ENCODE assay signal across 14 cellular contexts in the genomic region with DNA sequence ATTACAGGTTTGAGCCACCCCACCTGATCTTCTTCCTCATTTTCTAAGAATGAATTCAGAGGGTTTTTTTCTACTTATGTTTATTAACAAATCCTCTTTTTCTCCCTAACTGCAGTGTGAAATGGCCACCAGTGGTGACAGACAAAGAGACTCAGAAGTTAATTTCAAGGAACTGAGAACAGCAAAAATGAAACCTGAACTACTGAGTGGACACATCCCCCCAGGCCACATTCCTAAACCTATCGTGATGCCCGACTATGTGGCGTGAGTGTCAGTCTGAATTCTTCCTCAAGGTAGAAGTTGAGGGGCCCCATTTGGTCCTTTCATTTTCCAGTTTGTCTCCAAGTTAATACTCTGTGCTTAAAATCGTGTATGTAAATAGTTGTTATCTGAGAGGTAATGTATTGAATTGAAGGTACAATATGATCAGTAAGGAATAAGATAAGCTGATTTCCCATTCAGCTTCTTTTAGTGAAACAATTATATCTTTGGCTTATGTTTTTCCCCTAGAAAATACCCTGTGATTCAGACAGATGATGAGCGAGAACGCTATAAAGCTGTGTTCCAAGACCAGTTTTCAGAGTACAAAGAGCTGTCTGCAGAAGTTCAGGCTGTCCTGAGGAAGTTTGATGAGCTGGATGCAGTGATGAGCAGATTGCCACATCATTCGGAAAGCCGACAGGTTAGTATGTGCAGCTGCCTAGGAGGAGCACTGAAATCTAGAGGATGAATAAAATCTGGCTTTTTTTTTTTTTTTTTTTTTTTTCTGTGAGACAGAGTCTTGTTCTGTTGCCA. TPM values are rescaled to one million over a fixed set of nuclear protein-coding genes. Genes with fewer than 3 reads are reported as not detected.
A peak's percentile ranks its signal among the peaks of the same experiment; 100 is the strongest.
DNase-seq lines count a peak whose midpoint lies in the region; ATAC-seq and TF ChIP-seq lines count a peak whose summit lies in the region.
"Had no signal": no experiment of that assay in that cellular context is flagged by ENCODE, and none has a peak within 500 bp of the region (broad histone marks: within the 10 kb centered on the region; RNA-seq: fewer than 3 reads in every experiment).

No MANE protein-coding gene starts in this region.

- no peaks in the 10 kb centered on the region for H3K27me3 ChIP-seq in heart right ventricle
- H3K27me3 ChIP-seq: dorsolateral prefrontal cortex, gastroesophageal sphincter had no signal

- no peaks in the 10 kb centered on the region for H3K4me1 ChIP-seq in heart right ventricle
- H3K4me1 ChIP-seq: gastroesophageal sphincter had no signal

- H3K36me3 ChIP-seq in heart right ventricle = no peaks in the 10 kb centered on the region
- H3K36me3 ChIP-seq: gastroesophageal sphincter had no signal

- H3K9me3 Mint-ChIP-seq in memory B cell = no peaks in the 10 kb centered on the region
- H3K9me3 Mint-ChIP-seq in nephron progenitor cell = no peaks in the 10 kb centered on the region
- H3K9me3 Mint-ChIP-seq: T-helper 1 cell treated with Interleukin-12 subunit alpha and Interleukin-12 subunit beta and Interleukin-4 antibody, amounts not matched to agents 30 μg/mL and 1 μg/mL, for 36 hours had no signal

- no peak for TF ChIP-seq CTCF in nephron progenitor cell (IDR thresholded peaks at IDR 0.05)
- TF ChIP-seq CTCF in heart right ventricle (IDR thresholded peaks at IDR 0.05) = no peak

- no peaks in the 10 kb centered on the region for H3K9me3 ChIP-seq in heart right ventricle
- H3K9me3 ChIP-seq: gastroesophageal sphincter had no signal

- DNase-seq in memory B cell (ENCODE audit: low spot score in 2 of 2) (no peak), nephron progenitor cell (no peak), NCI-H510A (lab: John Stamatoyannopoulos, UW) (no peak), heart right ventricle (no peak)
- DNase-seq: Calu3; dorsolateral prefrontal cortex; NCI-H1694; stimulated activated CD8-positive, alpha-beta memory T cell treated with anti-CD3 and anti-CD28 coated beads, Interleukin-4, amount 100 ng/mL, for 48 hours had no signal

- H3K27ac Mint-ChIP-seq in memory B cell (peak overlapping the region; percentile 53), nephron progenitor cell (no peak overlapping the region)
- H3K27ac Mint-ChIP-seq: T-helper 1 cell treated with Interleukin-12 subunit alpha and Interleukin-12 subunit beta and Interleukin-4 antibody, amounts not matched to agents 30 μg/mL and 1 μg/mL, for 36 hours had no signal

- WGBS in heart right ventricle, 2 donors = 86 to 90% methylated on average over 8 of the region's 8 CpGs

- H3K27ac ChIP-seq in heart right ventricle = no peak overlapping the region
- H3K27ac ChIP-seq: dorsolateral prefrontal cortex, gastroesophageal sphincter had no signal

- intact Hi-C loops in heart right ventricle (cut with DNase I) = no loop called here

- no peak overlapping the region for H3K4me3 Mint-ChIP-seq in memory B cell
- H3K4me3 Mint-ChIP-seq in nephron progenitor cell = no peak overlapping the region
- H3K4me3 Mint-ChIP-seq: T-helper 1 cell treated with Interleukin-12 subunit alpha and Interleukin-12 subunit beta and Interleukin-4 antibody, amounts not matched to agents 30 μg/mL and 1 μg/mL, for 36 hours had no signal

- H3K27me3 Mint-ChIP-seq in memory B cell = no peaks in the 10 kb centered on the region
- peaks cover 3% of the 10 kb centered on the region for H3K27me3 Mint-ChIP-seq in nephron progenitor cell (ENCODE audit: low read depth, poor library complexity)

- H3K4me1 Mint-ChIP-seq in memory B cell (peaks cover 3% of the 10 kb centered on the region), nephron progenitor cell (peaks cover 5% of the 10 kb centered on the region)

- H3K36me3 Mint-ChIP-seq in memory B cell (peaks cover 9% of the 10 kb centered on the region), nephron progenitor cell (ENCODE audit: low read depth) (no peaks in the 10 kb centered on the region)

- peak; percentile 62 for ATAC-seq in GM18867 (IDR thresholded peaks at IDR 0.05; ENCODE audit: unreplicated experiment)
- peak; percentile 54 for ATAC-seq in GM21381 (IDR thresholded peaks at IDR 0.05; ENCODE audit: unreplicated experiment)
- peak; percentile 68 for ATAC-seq in HG03066 (IDR thresholded peaks at IDR 0.05; ENCODE audit: low read depth, unreplicated experiment)
- no peak for ATAC-seq in memory B cell (ENCODE audit: low read depth)
- ATAC-seq in heart right ventricle = no peak
- ATAC-seq: gastroesophageal sphincter, HepG2 had no signal

- H3K4me3 ChIP-seq in heart right ventricle = no peak overlapping the region
- H3K4me3 ChIP-seq: dorsolateral prefrontal cortex, gastroesophageal sphincter had no signal

RNA-seq across cellular contexts. Expression of a gene that starts 17.7 kb away (rescaled TPM):
- total RNA-seq in heart right ventricle = 1 to 10 TPM in 9 of 10 donors, under 1 TPM in 1; 0.80 to 2.1 (median 1.5) TPM
- polyA plus RNA-seq in heart right ventricle = under 1 TPM; 0.22 to 0.25 TPM

RNA-seq across cellular contexts. Expression of a gene that starts 60.0 kb away (rescaled TPM):
- 1 to 10 TPM in 9 of 10 donors, under 1 TPM in 1; 0.98 to 3.1 (median 1.9) TPM for total RNA-seq in heart right ventricle
- 1 to 10 TPM in 1 of 2 donors, under 1 TPM in 1; 0.30 to 6.5 TPM for polyA plus RNA-seq in heart right ventricle

Comparison
In these comparisons a context has a peak if more than half of its experiments do, and no peak if none do; other contexts are left out.
1. ATAC-seq: peak in GM18867 (single experiment), GM21381 (single experiment) and HG03066 (single experiment); none in memory B cell (single experiment) and heart right ventricle (0 of 8).